In the genomic region with DNA sequence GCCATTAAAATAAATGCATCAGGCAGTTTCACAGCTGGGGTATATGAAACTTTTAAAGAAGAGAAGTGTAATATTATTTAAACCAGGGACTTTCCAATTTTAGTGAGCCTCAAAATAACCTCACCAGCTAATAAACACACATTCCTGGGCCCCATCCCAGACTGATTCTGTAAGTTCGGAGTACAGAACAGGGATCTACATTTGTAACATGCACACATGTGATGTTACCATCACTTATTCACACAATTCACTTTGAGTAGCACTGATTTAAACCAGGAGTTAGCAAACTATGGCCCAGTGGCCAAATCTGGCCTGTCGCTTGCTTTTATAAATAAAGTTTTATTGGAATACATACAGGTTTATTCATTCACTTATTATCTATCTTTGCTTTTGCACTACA, we compare ENCODE assay signal across 31 cellular contexts.
DNase-seq lines count a peak whose midpoint lies in the region; ATAC-seq and TF ChIP-seq lines count a peak whose summit lies in the region.
"Had no signal": no experiment of that assay in that cellular context is flagged by ENCODE, and none has a peak within 500 bp of the region (broad histone marks: within the 10 kb centered on the region; RNA-seq: fewer than 3 reads in every experiment).

No MANE protein-coding gene starts in this region.

- H3K4me2 ChIP-seq in OCI-LY3 (ENCODE audit: low read length) = peak overlapping the region; percentile 82
- H3K4me2 ChIP-seq: smooth muscle cell had no signal

- H3K79me2 ChIP-seq in OCI-LY3 (ENCODE audit: low read length) = peaks cover 9% of the 10 kb centered on the region

- no peaks in the 10 kb centered on the region for H4K20me1 ChIP-seq in OCI-LY3 (ENCODE audit: insufficient read depth, low read length)

- CTCF ChIA-PET in CD8-positive, alpha-beta T cell (lab: Charles Lee) = no interaction called here

- POLR2A ChIA-PET in CD8-positive, alpha-beta T cell (lab: Charles Lee) = no interaction called here

- intact Hi-C loops in CD8-positive, alpha-beta T cell (cut with DNase I, micrococcal nuclease) = no loop called here

- H3K36me3 Mint-ChIP-seq in stimulated activated memory B cell treated with anti-CD40 and anti-IgM and Interleukin-4, amounts not matched to agents 10 μg/mL and 1 μg/mL and 100 μg/mL, for 72 hours = no peaks in the 10 kb centered on the region
- H3K36me3 Mint-ChIP-seq in stimulated activated effector memory CD8-positive, alpha-beta T cell treated with anti-CD3 and anti-CD28 coated beads, Interleukin-12 subunit alpha, Interleukin-12 subunit beta, amount 100 ng/mL, for 72 hours = no peaks in the 10 kb centered on the region
- no peaks in the 10 kb centered on the region for H3K36me3 Mint-ChIP-seq in CD8-positive, alpha-beta T cell
- H3K36me3 Mint-ChIP-seq: activated naive CD4-positive, alpha-beta T cell treated with anti-CD3 and anti-CD28 coated beads, Interleukin-2, amount 50 U/mL, for 24 hours had no signal

- no peaks in the 10 kb centered on the region for H3K27me3 ChIP-seq in OCI-LY3 (ENCODE audit: low read depth, low read length)
- H3K27me3 ChIP-seq in CD8-positive, alpha-beta T cell (ENCODE audit: insufficient read depth, low read length) = no peaks in the 10 kb centered on the region
- H3K27me3 ChIP-seq: BE2C, dorsolateral prefrontal cortex, esophagus muscularis mucosa, foreskin keratinocyte, heart left ventricle, neutrophil, SJSA1, stomach, uterus had no signal

- in situ Hi-C loops in GM13977 (cut with MboI; ENCODE audit: low pct_unique_long_range_greater_than_20kb, low sequenced_read_pairs, unreplicated experiment) = no loop called here

- TF ChIP-seq CTCF in GM13977 (IDR thresholded peaks at IDR 0.05; ENCODE audit: extremely low read depth, insufficient read depth, missing control alignments) (no peak), OCI-LY3 (IDR thresholded peaks at IDR 0.05; ENCODE audit: low read depth, low read length) (no peak)
- TF ChIP-seq CTCF in CD8-positive, alpha-beta T cell (IDR thresholded peaks at IDR 0.05) = no peak

- no peaks in the 10 kb centered on the region for H3K27me3 Mint-ChIP-seq in stimulated activated memory B cell treated with anti-CD40 and anti-IgM and Interleukin-4, amounts not matched to agents 10 μg/mL and 1 μg/mL and 100 μg/mL, for 72 hours
- H3K27me3 Mint-ChIP-seq in CD8-positive, alpha-beta T cell (ENCODE audit: low read depth) = no peaks in the 10 kb centered on the region

- no peaks in the 10 kb centered on the region for H3K9me3 Mint-ChIP-seq in stimulated activated memory B cell treated with anti-CD40 and anti-IgM and Interleukin-4, amounts not matched to agents 10 μg/mL and 1 μg/mL and 100 μg/mL, for 72 hours
- no peaks in the 10 kb centered on the region for H3K9me3 Mint-ChIP-seq in stimulated activated effector memory CD8-positive, alpha-beta T cell treated with anti-CD3 and anti-CD28 coated beads, Interleukin-12 subunit alpha, Interleukin-12 subunit beta, amount 100 ng/mL, for 72 hours
- no peaks in the 10 kb centered on the region for H3K9me3 Mint-ChIP-seq in CD8-positive, alpha-beta T cell
- H3K9me3 Mint-ChIP-seq: activated naive CD4-positive, alpha-beta T cell treated with anti-CD3 and anti-CD28 coated beads, Interleukin-2, amount 50 U/mL, for 24 hours; H9 had no signal

- peak; percentile 12 for ATAC-seq in HG02885 (IDR thresholded peaks at IDR 0.05; ENCODE audit: poor library complexity, unreplicated experiment)
- ATAC-seq in stimulated activated memory B cell treated with anti-CD40 and anti-IgM and Interleukin-4, amounts not matched to agents 10 μg/mL and 1 μg/mL and 100 μg/mL, for 72 hours = peak; percentile 56
- ATAC-seq in stimulated activated effector memory CD8-positive, alpha-beta T cell treated with anti-CD3 and anti-CD28 coated beads, Interleukin-12 subunit alpha, Interleukin-12 subunit beta, amount 100 ng/mL, for 72 hours = no peak
- no peak for ATAC-seq in CD8-positive, alpha-beta T cell
- ATAC-seq: foreskin keratinocyte had no signal

- no peaks in the 10 kb centered on the region for H3K9me3 ChIP-seq in OCI-LY3 (ENCODE audit: insufficient read depth, low read length)
- H3K9me3 ChIP-seq in CD8-positive, alpha-beta T cell (ENCODE audit: low read length) = no peaks in the 10 kb centered on the region
- H3K9me3 ChIP-seq: BE2C, esophagus muscularis mucosa, heart left ventricle, left ventricle myocardium inferior, neutrophil, SJSA1, stomach, uterus had no signal

- H3K27ac Mint-ChIP-seq in stimulated activated memory B cell treated with anti-CD40 and anti-IgM and Interleukin-4, amounts not matched to agents 10 μg/mL and 1 μg/mL and 100 μg/mL, for 72 hours = peak overlapping the region; percentile 72
- no peak overlapping the region for H3K27ac Mint-ChIP-seq in stimulated activated effector memory CD8-positive, alpha-beta T cell treated with anti-CD3 and anti-CD28 coated beads, Interleukin-12 subunit alpha, Interleukin-12 subunit beta, amount 100 ng/mL, for 72 hours
- no peak overlapping the region for H3K27ac Mint-ChIP-seq in CD8-positive, alpha-beta T cell
- H3K27ac Mint-ChIP-seq: activated naive CD4-positive, alpha-beta T cell treated with anti-CD3 and anti-CD28 coated beads, Interleukin-2, amount 50 U/mL, for 24 hours; H9 had no signal

- peak overlapping the region; percentile 67 for H3K27ac ChIP-seq in OCI-LY3 (ENCODE audit: low read length)
- H3K27ac ChIP-seq in CD8-positive, alpha-beta T cell (ENCODE audit: low read depth, low read length) = no peak overlapping the region
- H3K27ac ChIP-seq: dorsolateral prefrontal cortex, esophagus muscularis mucosa, foreskin keratinocyte, HL-60, left ventricle myocardium inferior, neutrophil, SJSA1, stomach, uterus, VCaP had no signal

- H2AFZ ChIP-seq in OCI-LY3 (ENCODE audit: low read depth, low read length) = no peak overlapping the region

- DNase-seq in GM13977 (ENCODE audit: low spot score) (peak; percentile 57), hippocampal formation (lab: John Stamatoyannopoulos, UW) (no peak)
- no peak for DNase-seq in stimulated activated effector memory CD8-positive, alpha-beta T cell treated with anti-CD3 and anti-CD28 coated beads, Interleukin-12 subunit alpha, Interleukin-12 subunit beta, amount 100 ng/mL, for 72 hours (ENCODE audit: low spot score in 2 of 2)
- no peak for DNase-seq in CD8-positive, alpha-beta T cell
- DNase-seq: ACHN; activated CD4-positive, alpha-beta T cell treated with anti-CD3 and anti-CD28 coated beads for 4 hours; activated CD8-positive, alpha-beta memory T cell treated with anti-CD3 and anti-CD28 coated beads for 24 hours; amygdala; dorsolateral prefrontal cortex; foreskin keratinocyte; H9; NCI-H1417 treated with DMSO at 0.1 percent for 48 hours; NCI-H2081 treated with DMSO at 0.1 percent for 48 hours; right cardiac atrium; stimulated activated CD4-positive, alpha-beta T cell treated with anti-CD3 and anti-CD28 coated beads, Interleukin-1b, Interleukin-23, amount 100 ng/mL, for 48 hours; stomach; T-helper 9 cell; uterus had no signal

- H3K4me3 Mint-ChIP-seq in stimulated activated memory B cell treated with anti-CD40 and anti-IgM and Interleukin-4, amounts not matched to agents 10 μg/mL and 1 μg/mL and 100 μg/mL, for 72 hours = no peak overlapping the region
- H3K4me3 Mint-ChIP-seq in stimulated activated effector memory CD8-positive, alpha-beta T cell treated with anti-CD3 and anti-CD28 coated beads, Interleukin-12 subunit alpha, Interleukin-12 subunit beta, amount 100 ng/mL, for 72 hours = no peak overlapping the region
- H3K4me3 Mint-ChIP-seq in CD8-positive, alpha-beta T cell = no peak overlapping the region
- H3K4me3 Mint-ChIP-seq: activated naive CD4-positive, alpha-beta T cell treated with anti-CD3 and anti-CD28 coated beads, Interleukin-2, amount 50 U/mL, for 24 hours; H9 had no signal

- peak overlapping the region; percentile 51 for H3K9ac ChIP-seq in OCI-LY3 (ENCODE audit: low read length)

- H3K36me3 ChIP-seq in OCI-LY3 (replicated peaks; ENCODE audit: low read depth, low read length) = no peaks in the 10 kb centered on the region
- H3K36me3 ChIP-seq in CD8-positive, alpha-beta T cell (ENCODE audit: insufficient read depth, low read length) = no peaks in the 10 kb centered on the region
- H3K36me3 ChIP-seq: BE2C, esophagus muscularis mucosa, heart left ventricle, left ventricle myocardium inferior, neutrophil, SJSA1, stomach, uterus had no signal

- peak overlapping the region; percentile 61 for H3K4me3 ChIP-seq in OCI-LY3 (ENCODE audit: low read length)
- H3K4me3 ChIP-seq in CD8-positive, alpha-beta T cell (ENCODE audit: low read depth, low read length) = no peak overlapping the region
- H3K4me3 ChIP-seq: dorsolateral prefrontal cortex, esophagus muscularis mucosa, heart left ventricle, left ventricle myocardium inferior, SJSA1, smooth muscle cell, stomach, uterus had no signal

- H3K4me1 ChIP-seq in OCI-LY3 (ENCODE audit: low read length) = peaks cover 42% of the 10 kb centered on the region
- no peaks in the 10 kb centered on the region for H3K4me1 ChIP-seq in CD8-positive, alpha-beta T cell (ENCODE audit: insufficient read depth, low read length)
- H3K4me1 ChIP-seq: foreskin keratinocyte, SJSA1, stomach, uterus had no signal

- H3K4me1 Mint-ChIP-seq in stimulated activated memory B cell treated with anti-CD40 and anti-IgM and Interleukin-4, amounts not matched to agents 10 μg/mL and 1 μg/mL and 100 μg/mL, for 72 hours = peaks cover 53% of the 10 kb centered on the region
- no peaks in the 10 kb centered on the region for H3K4me1 Mint-ChIP-seq in stimulated activated effector memory CD8-positive, alpha-beta T cell treated with anti-CD3 and anti-CD28 coated beads, Interleukin-12 subunit alpha, Interleukin-12 subunit beta, amount 100 ng/mL, for 72 hours
- H3K4me1 Mint-ChIP-seq in CD8-positive, alpha-beta T cell (ENCODE audit: low read depth) = no peaks in the 10 kb centered on the region
- H3K4me1 Mint-ChIP-seq: activated naive CD4-positive, alpha-beta T cell treated with anti-CD3 and anti-CD28 coated beads, Interleukin-2, amount 50 U/mL, for 24 hours had no signal

Comparison
In these comparisons a context has a peak if more than half of its experiments do, and no peak if none do; other contexts are left out.
1. ATAC-seq: peak in HG02885 (single experiment) and stimulated activated memory B cell treated with anti-CD40 and anti-IgM and Interleukin-4, amounts not matched to agents 10 μg/mL and 1 μg/mL and 100 μg/mL, for 72 hours (single experiment); none in stimulated activated effector memory CD8-positive, alpha-beta T cell treated with anti-CD3 and anti-CD28 coated beads, Interleukin-12 subunit alpha, Interleukin-12 subunit beta, amount 100 ng/mL, for 72 hours (single experiment) and CD8-positive, alpha-beta T cell (single experiment).